Comparison of ENCODE assay signal across 15 cellular contexts in the genomic region with DNA sequence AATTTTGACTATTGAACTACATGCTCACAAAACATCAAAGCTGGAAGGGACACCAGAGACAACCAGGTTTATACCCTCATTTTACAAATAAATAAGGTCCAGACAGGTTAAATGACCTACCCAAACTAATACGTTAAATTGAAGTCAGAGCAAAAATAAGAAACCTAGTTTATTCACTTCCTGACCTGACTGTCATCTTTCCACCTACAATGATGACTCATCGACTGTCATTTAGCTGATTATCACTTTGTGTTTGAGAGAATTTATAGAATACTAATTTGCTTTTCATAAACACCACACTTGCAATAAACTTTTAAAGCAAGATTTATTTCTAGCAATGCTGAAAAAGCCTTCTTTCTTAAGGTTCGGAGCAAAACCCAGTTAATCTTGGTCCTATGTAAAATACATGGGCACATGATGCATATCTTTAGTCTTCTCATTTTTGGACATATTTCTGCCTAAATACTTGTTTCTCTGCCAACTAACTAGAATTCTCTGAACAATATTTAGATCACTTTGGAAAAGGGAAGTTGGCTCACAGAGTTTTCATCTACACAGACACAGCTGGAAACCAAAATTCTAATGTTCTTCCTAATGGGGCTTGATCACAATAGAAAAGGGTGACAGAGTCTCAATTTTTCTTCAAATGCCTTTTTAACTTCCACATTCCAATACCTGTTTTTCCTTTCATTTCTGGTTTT. TPM values are rescaled to one million over a fixed set of nuclear protein-coding genes. Genes with fewer than 3 reads are reported as not detected.
DNase-seq lines count a peak whose midpoint lies in the region; ATAC-seq lines count a peak whose summit lies in the region.
"Had no signal": no experiment of that assay in that cellular context is flagged by ENCODE, and none has a peak within 500 bp of the region (broad histone marks: within the 10 kb centered on the region; RNA-seq: fewer than 3 reads in every experiment).

No MANE protein-coding gene starts in this region.

- H3K27ac Mint-ChIP-seq in activated naive CD4-positive, alpha-beta T cell treated with anti-CD3 and anti-CD28 coated beads, Interleukin-2, amount 10 ng/mL, durations not matched to agents 7 days and 5 days: peak overlapping the region; percentile 63
- peak overlapping the region; percentile 84 for H3K27ac Mint-ChIP-seq in activated CD8-positive, alpha-beta T cell treated with anti-CD3 and anti-CD28 coated beads, Interleukin-2, amount 10 ng/mL, durations not matched to agents 7 days and 5 days
- H3K27ac Mint-ChIP-seq in stimulated activated effector memory CD8-positive, alpha-beta T cell treated with anti-CD3 and anti-CD28 coated beads, Interleukin-12 subunit alpha, Interleukin-12 subunit beta, amount 100 ng/mL, for 72 hours: peak overlapping the region; percentile 80
- H3K27ac Mint-ChIP-seq: HFFc6 had no signal

- H3K9me3 Mint-ChIP-seq in activated naive CD4-positive, alpha-beta T cell treated with anti-CD3 and anti-CD28 coated beads, Interleukin-2, amount 10 ng/mL, durations not matched to agents 7 days and 5 days: peaks cover 10% of the 10 kb centered on the region
- peaks cover 17% of the 10 kb centered on the region for H3K9me3 Mint-ChIP-seq in activated CD8-positive, alpha-beta T cell treated with anti-CD3 and anti-CD28 coated beads, Interleukin-2, amount 10 ng/mL, durations not matched to agents 7 days and 5 days (ENCODE audit: insufficient read depth)
- H3K9me3 Mint-ChIP-seq in stimulated activated effector memory CD8-positive, alpha-beta T cell treated with anti-CD3 and anti-CD28 coated beads, Interleukin-12 subunit alpha, Interleukin-12 subunit beta, amount 100 ng/mL, for 72 hours: peaks cover 3% of the 10 kb centered on the region
- H3K9me3 Mint-ChIP-seq: HFFc6 had no signal

- CTCF ChIA-PET in activated naive CD4-positive, alpha-beta T cell treated with anti-CD3 and anti-CD28 coated beads, Interleukin-2, amount 10 ng/mL, durations not matched to agents 7 days and 5 days (lab: Charles Lee): interaction anchor here (1.0 to 1.1 kb wide), 3 partner anchors 9 to 80 kb away, joined by 3 read pairs; no protein-coding TSS in a partner anchor
- CTCF ChIA-PET in activated CD8-positive, alpha-beta T cell treated with anti-CD3 and anti-CD28 coated beads, Interleukin-2, amount 10 ng/mL, durations not matched to agents 7 days and 5 days (lab: Charles Lee): interaction anchor here (0.8 to 3.8 kb wide), 5 partner anchors 9 to 46 kb away, joined by 3 to 19 read pairs (median 4); no protein-coding TSS in a partner anchor

- H3K4me3 Mint-ChIP-seq in activated naive CD4-positive, alpha-beta T cell treated with anti-CD3 and anti-CD28 coated beads, Interleukin-2, amount 10 ng/mL, durations not matched to agents 7 days and 5 days: peak overlapping the region; percentile 4
- peak overlapping the region; percentile 7 for H3K4me3 Mint-ChIP-seq in activated CD8-positive, alpha-beta T cell treated with anti-CD3 and anti-CD28 coated beads, Interleukin-2, amount 10 ng/mL, durations not matched to agents 7 days and 5 days
- peak overlapping the region; percentile 33 for H3K4me3 Mint-ChIP-seq in stimulated activated effector memory CD8-positive, alpha-beta T cell treated with anti-CD3 and anti-CD28 coated beads, Interleukin-12 subunit alpha, Interleukin-12 subunit beta, amount 100 ng/mL, for 72 hours
- H3K4me3 Mint-ChIP-seq: brain, HFFc6 had no signal

- no peaks in the 10 kb centered on the region for H3K27me3 Mint-ChIP-seq in activated naive CD4-positive, alpha-beta T cell treated with anti-CD3 and anti-CD28 coated beads, Interleukin-2, amount 10 ng/mL, durations not matched to agents 7 days and 5 days
- H3K27me3 Mint-ChIP-seq in activated CD8-positive, alpha-beta T cell treated with anti-CD3 and anti-CD28 coated beads, Interleukin-2, amount 10 ng/mL, durations not matched to agents 7 days and 5 days (ENCODE audit: low read depth): no peaks in the 10 kb centered on the region
- H3K27me3 Mint-ChIP-seq: brain had no signal

- H3K36me3 Mint-ChIP-seq in activated naive CD4-positive, alpha-beta T cell treated with anti-CD3 and anti-CD28 coated beads, Interleukin-2, amount 10 ng/mL, durations not matched to agents 7 days and 5 days: peaks cover 29% of the 10 kb centered on the region
- peaks cover 29% of the 10 kb centered on the region for H3K36me3 Mint-ChIP-seq in activated CD8-positive, alpha-beta T cell treated with anti-CD3 and anti-CD28 coated beads, Interleukin-2, amount 10 ng/mL, durations not matched to agents 7 days and 5 days (ENCODE audit: low read depth)
- H3K36me3 Mint-ChIP-seq in stimulated activated effector memory CD8-positive, alpha-beta T cell treated with anti-CD3 and anti-CD28 coated beads, Interleukin-12 subunit alpha, Interleukin-12 subunit beta, amount 100 ng/mL, for 72 hours: peaks cover 6% of the 10 kb centered on the region
- H3K36me3 Mint-ChIP-seq: brain had no signal

- peaks cover 63% of the 10 kb centered on the region for H3K4me1 Mint-ChIP-seq in activated naive CD4-positive, alpha-beta T cell treated with anti-CD3 and anti-CD28 coated beads, Interleukin-2, amount 10 ng/mL, durations not matched to agents 7 days and 5 days
- peaks cover 66% of the 10 kb centered on the region for H3K4me1 Mint-ChIP-seq in activated CD8-positive, alpha-beta T cell treated with anti-CD3 and anti-CD28 coated beads, Interleukin-2, amount 10 ng/mL, durations not matched to agents 7 days and 5 days (ENCODE audit: low read depth)
- H3K4me1 Mint-ChIP-seq in stimulated activated effector memory CD8-positive, alpha-beta T cell treated with anti-CD3 and anti-CD28 coated beads, Interleukin-12 subunit alpha, Interleukin-12 subunit beta, amount 100 ng/mL, for 72 hours: peaks cover 49% of the 10 kb centered on the region

- POLR2A ChIA-PET in activated CD8-positive, alpha-beta T cell treated with anti-CD3 and anti-CD28 coated beads, Interleukin-2, amount 10 ng/mL, durations not matched to agents 7 days and 5 days (lab: Charles Lee): interaction anchor here (1.6 kb wide), 1 partner anchor 9 kb away, joined by 4 read pairs; no protein-coding TSS in a partner anchor

- DNase-seq in activated naive CD4-positive, alpha-beta T cell treated with anti-CD3 and anti-CD28 coated beads, Interleukin-2, amount 10 ng/mL, durations not matched to agents 7 days and 5 days: no peak
- no peak for DNase-seq in activated naive CD4-positive, alpha-beta T cell (lab: John Stamatoyannopoulos, UW)
- DNase-seq in activated CD8-positive, alpha-beta T cell treated with anti-CD3 and anti-CD28 coated beads, Interleukin-2, amount 10 ng/mL, durations not matched to agents 7 days and 5 days: no peak
- DNase-seq in stimulated activated effector memory CD8-positive, alpha-beta T cell treated with anti-CD3 and anti-CD28 coated beads, Interleukin-12 subunit alpha, Interleukin-12 subunit beta, amount 100 ng/mL, for 72 hours (ENCODE audit: low spot score in 2 of 2): no peak
- DNase-seq in SW 1271 (lab: John Stamatoyannopoulos, UW): no peak
- no peak for DNase-seq in NCI-H345 (lab: John Stamatoyannopoulos, UW)
- DNase-seq: activated CD8-positive, alpha-beta memory T cell treated with anti-CD3 and anti-CD28 coated beads for 24 hours; HFFc6; upper lobe of left lung had no signal

- peak; percentile 57 for ATAC-seq in HG03342 (IDR thresholded peaks at IDR 0.05; ENCODE audit: unreplicated experiment)
- ATAC-seq in activated CD8-positive, alpha-beta T cell treated with anti-CD3 and anti-CD28 coated beads, Interleukin-2, amount 10 ng/mL, durations not matched to agents 7 days and 5 days: peak; percentile 38
- ATAC-seq in stimulated activated effector memory CD8-positive, alpha-beta T cell treated with anti-CD3 and anti-CD28 coated beads, Interleukin-12 subunit alpha, Interleukin-12 subunit beta, amount 100 ng/mL, for 72 hours: peak; percentile 54
- ATAC-seq in GM21576 (IDR thresholded peaks at IDR 0.05; ENCODE audit: unreplicated experiment): no peak
- ATAC-seq: Right ventricle myocardium inferior, sciatic nerve had no signal

RNA-seq across cellular contexts. Expression of a gene that starts 16.7 kb away (rescaled TPM):
- total RNA-seq in activated CD8-positive, alpha-beta T cell treated with anti-CD3 and anti-CD28 coated beads, Interleukin-2, amount 10 ng/mL, durations not matched to agents 7 days and 5 days: 100 to 1,000 TPM; 196 to 204 TPM
- total RNA-seq: NCI-H460 had no signal
